Comparison of ENCODE assay signal across 8 cellular contexts in genomic region chr1:234969630-234970370, GRCh38.
DNase-seq lines count a peak whose midpoint lies in the region; ATAC-seq and TF ChIP-seq lines count a peak whose summit lies in the region.

No MANE protein-coding gene starts in this region.

- H3K4me1 Mint-ChIP-seq in endodermal cell = peaks cover 49% of the 10 kb centered on the region

- H3K27me3 ChIP-seq in OCI-LY1 (ENCODE audit: insufficient read depth, low read length) (no peaks in the 10 kb centered on the region), endodermal cell (ENCODE audit: control insufficient read depth, insufficient read depth, low read length, poor library complexity, severe bottlenecking) (no peaks in the 10 kb centered on the region), upper lobe of left lung (no peaks in the 10 kb centered on the region)

- H3K36me3 Mint-ChIP-seq in endodermal cell (ENCODE audit: low read depth) = no peaks in the 10 kb centered on the region

- H2AFZ ChIP-seq in OCI-LY1 (ENCODE audit: low read length) = no peak overlapping the region

- H4K20me1 ChIP-seq in OCI-LY1 (ENCODE audit: insufficient read depth, low read length) = no peaks in the 10 kb centered on the region

- peak overlapping the region; percentile 88 for H3K27ac ChIP-seq in OCI-LY1 (ENCODE audit: low read depth, low read length, poor library complexity, severe bottlenecking)
- H3K27ac ChIP-seq in endodermal cell (ENCODE audit: low read depth, low read length) = peak overlapping the region; percentile 75
- peak overlapping the region; percentile 81 to 86 (median 82) for H3K27ac ChIP-seq in upper lobe of left lung

- H3K27me3 Mint-ChIP-seq in endodermal cell (ENCODE audit: insufficient read depth) = peaks cover 2% of the 10 kb centered on the region

- no peaks in the 10 kb centered on the region for H3K9me2 ChIP-seq in OCI-LY1 (ENCODE audit: low read depth, low read length)

- no peak overlapping the region for H3K27ac Mint-ChIP-seq in endodermal cell

- no peak overlapping the region for H3K4me3 ChIP-seq in OCI-LY1 (ENCODE audit: low read depth, low read length, poor library complexity, severe bottlenecking)
- H3K4me3 ChIP-seq in endodermal cell (ENCODE audit: low read length) = peak overlapping the region; percentile 39
- H3K4me3 ChIP-seq in upper lobe of left lung = peak overlapping the region in 3 of 4 donors; percentile 27 to 44 (median 42)

- no peaks in the 10 kb centered on the region for H3K36me3 ChIP-seq in OCI-LY1 (ENCODE audit: insufficient read depth, low read length)
- H3K36me3 ChIP-seq in endodermal cell (ENCODE audit: control insufficient read depth, insufficient read depth, low read length) = no peaks in the 10 kb centered on the region
- H3K36me3 ChIP-seq in upper lobe of left lung = no peaks in the 10 kb centered on the region

- peak in 1 of 2 donors; percentile 69 for ATAC-seq in upper lobe of left lung (ENCODE audit: low FRiP score in 2 of 2)
- ATAC-seq in HG02798 (IDR thresholded peaks at IDR 0.05; ENCODE audit: poor library complexity, unreplicated experiment) = no peak

- no peaks in the 10 kb centered on the region for H3K9me3 ChIP-seq in OCI-LY1 (ENCODE audit: low read length)
- no peaks in the 10 kb centered on the region for H3K9me3 ChIP-seq in endodermal cell (ENCODE audit: control insufficient read depth, low read length)
- H3K9me3 ChIP-seq in upper lobe of left lung = no peaks in the 10 kb centered on the region

- H3K9ac ChIP-seq in OCI-LY1 (ENCODE audit: low read length) (peak overlapping the region; percentile 29; the same call in 1 of the 2 replicates), endodermal cell (ENCODE audit: extremely low read depth, low read length, poor library complexity, severe bottlenecking) (no peak overlapping the region)

- peak overlapping the region; percentile 34 for H3K4me2 ChIP-seq in OCI-LY1 (ENCODE audit: low read length)

- TF ChIP-seq CTCF in OCI-LY1 (IDR thresholded peaks at IDR 0.05; ENCODE audit: low read length) (no peak), endodermal cell (conservative IDR thresholded peaks at IDR 0.05) (no peak), upper lobe of left lung (IDR thresholded peaks at IDR 0.05) (no peak)

- peaks cover 74% of the 10 kb centered on the region for H3K4me1 ChIP-seq in OCI-LY1 (ENCODE audit: insufficient read depth, low read length, severe bottlenecking)
- peaks cover 21% of the 10 kb centered on the region for H3K4me1 ChIP-seq in endodermal cell (ENCODE audit: control insufficient read depth, insufficient read depth, low read length)
- peaks cover 40 to 58% (median 42%) of the 10 kb centered on the region in 4 donors for H3K4me1 ChIP-seq in upper lobe of left lung

- WGBS in endodermal cell (ENCODE audit: insufficient coverage in 1 of 2, insufficient read length in 1 of 2), 2 experiments = 22 to 26% methylated on average over 24 to 36 of the region's 36 CpGs
- WGBS in upper lobe of left lung, 2 donors = 15 to 24% methylated on average over 19 to 36 of the region's 36 CpGs

- H3K79me2 ChIP-seq in OCI-LY1 (ENCODE audit: insufficient read depth, low read length) = no peaks in the 10 kb centered on the region

- TF ChIP-seq EP300 in upper lobe of left lung (IDR thresholded peaks at IDR 0.05) = no peak

- H3K9me3 Mint-ChIP-seq in endodermal cell = no peaks in the 10 kb centered on the region

- TF ChIP-seq POLR2A in upper lobe of left lung (IDR thresholded peaks at IDR 0.05) = no peak

- DNase-seq in NCI-H82 (lab: John Stamatoyannopoulos, UW) (peak; percentile 65), NCI-H82 treated with DMSO at 0.1 percent for 48 hours (lab: John Stamatoyannopoulos, UW; ENCODE audit: unreplicated experiment) (no peak), endodermal cell (peak; percentile 87), midbrain (lab: John Stamatoyannopoulos, UW) (peak; percentile 77), upper lobe of left lung (peak; percentile 69 to 91), SIG-M5 treated with dmso at 0.1 percent for 504 hours (lab: John Stamatoyannopoulos, UW; ENCODE audit: unreplicated experiment) (no peak)

- peak overlapping the region; percentile 34 for H3K4me3 Mint-ChIP-seq in endodermal cell

- H3F3A ChIP-seq in OCI-LY1 (ENCODE audit: insufficient read depth, low read length) = no peaks in the 10 kb centered on the region

Comparison
In these comparisons a context has a peak if more than half of its experiments do, and no peak if none do; other contexts are left out.
1. DNase-seq: peak in NCI-H82 (single experiment), endodermal cell (single experiment), midbrain (single experiment) and upper lobe of left lung (2 of 2); none in NCI-H82 treated with DMSO at 0.1 percent for 48 hours (single experiment) and SIG-M5 treated with dmso at 0.1 percent for 504 hours (single experiment).
2. Peak in every context shown above with its lines, with median percentiles within 50 percentile points of each other: H3K27ac ChIP-seq.